Comparison of ENCODE assay signal across 13 cellular contexts in genomic region chr7:42091461-42092229, GRCh38.
DNase-seq lines count a peak whose midpoint lies in the region; ATAC-seq and TF ChIP-seq lines count a peak whose summit lies in the region.
"Had no signal": no experiment of that assay in that cellular context is flagged by ENCODE, and none has a peak within 500 bp of the region (broad histone marks: within the 10 kb centered on the region; RNA-seq: fewer than 3 reads in every experiment).

No MANE protein-coding gene starts in this region.

- H3K27ac ChIP-seq in SJSA1 = no peak overlapping the region
- no peak overlapping the region for H3K27ac ChIP-seq in iPS-18a (ENCODE audit: low read length)
- H3K27ac ChIP-seq in rectal smooth muscle tissue (ENCODE audit: low read depth, low read length) = peak overlapping the region; percentile 73
- H3K27ac ChIP-seq in gastrocnemius medialis = no peak overlapping the region
- H3K27ac ChIP-seq: BLaER1, HL-60, pancreas, uterus had no signal

- TF ChIP-seq POLR2A in gastrocnemius medialis (IDR thresholded peaks at IDR 0.05) = no peak

- H3K9me3 ChIP-seq in SJSA1 (replicated peaks) (no peaks in the 10 kb centered on the region; the same call in 1 of the 2 replicates), iPS-18a (ENCODE audit: control insufficient read depth, low read depth, low read length) (no peaks in the 10 kb centered on the region), gastrocnemius medialis (no peaks in the 10 kb centered on the region)
- H3K9me3 ChIP-seq: BLaER1, pancreas, uterus had no signal

- H3K4me3 ChIP-seq in SJSA1 (no peak overlapping the region), iPS-18a (ENCODE audit: low read length) (peak overlapping the region; percentile 32), rectal smooth muscle tissue (ENCODE audit: low read length) (no peak overlapping the region), gastrocnemius medialis (no peak overlapping the region)
- H3K4me3 ChIP-seq: BLaER1, pancreas, uterus had no signal

- H3K27me3 ChIP-seq in SJSA1 (replicated peaks) = no peaks in the 10 kb centered on the region
- H3K27me3 ChIP-seq in iPS-18a (ENCODE audit: control insufficient read depth, insufficient read depth, low read length) = peaks cover 91% of the 10 kb centered on the region
- no peaks in the 10 kb centered on the region for H3K27me3 ChIP-seq in rectal smooth muscle tissue (ENCODE audit: control insufficient read depth, insufficient read depth, low read length)
- H3K27me3 ChIP-seq in gastrocnemius medialis = no peaks in the 10 kb centered on the region
- H3K27me3 ChIP-seq: BLaER1, pancreas, uterus had no signal

- in situ Hi-C loops in gastrocnemius medialis (cut with MboI; ENCODE audit: low sequenced_read_pairs in 4 of 4) = no loop called here

- no peak for ATAC-seq in GM19463 (IDR thresholded peaks at IDR 0.05; ENCODE audit: unreplicated experiment)
- ATAC-seq in gastrocnemius medialis = no peak
- ATAC-seq in HG03135 (IDR thresholded peaks at IDR 0.05; ENCODE audit: unreplicated experiment) = no peak
- ATAC-seq in stimulated activated naive CD8-positive, alpha-beta T cell treated with anti-CD3 and anti-CD28 coated beads, Interleukin-15, Interleukin-2, amounts not matched to agents 100 U/mL and 50 U/mL, for 24 hours = no peak

- H3K9ac ChIP-seq in iPS-18a (ENCODE audit: low read length) = peak overlapping the region; percentile 21
- no peak overlapping the region for H3K9ac ChIP-seq in rectal smooth muscle tissue (ENCODE audit: low read length)
- H3K9ac ChIP-seq: BLaER1 had no signal

- H3K4me1 ChIP-seq in SJSA1 (replicated peaks) (peaks cover 15% of the 10 kb centered on the region), iPS-18a (ENCODE audit: control insufficient read depth, low read depth, low read length) (peaks cover 27% of the 10 kb centered on the region), rectal smooth muscle tissue (ENCODE audit: control insufficient read depth, insufficient read depth, low read length) (peaks cover 18% of the 10 kb centered on the region), gastrocnemius medialis (peaks cover 7 to 8% of the 10 kb centered on the region in 2 donors)
- H3K4me1 ChIP-seq: BLaER1, pancreas, uterus had no signal

- TF ChIP-seq CTCF in gastrocnemius medialis (IDR thresholded peaks at IDR 0.05 in 4 of 5, conservative IDR thresholded peaks at IDR 0.05 in 1 of 5) = no peak

- peak; percentile 93 for DNase-seq in H4 (ENCODE audit: low spot score)
- DNase-seq in SJSA1 (ENCODE audit: low read depth in 1 of 2, low spot score in 2 of 2) = peak; percentile 59 to 71
- no peak for DNase-seq in gastrocnemius medialis
- DNase-seq in stimulated activated naive CD8-positive, alpha-beta T cell treated with anti-CD3 and anti-CD28 coated beads, Interleukin-15, Interleukin-2, amounts not matched to agents 100 U/mL and 50 U/mL, for 24 hours = no peak
- DNase-seq: NCI-H146, uterus had no signal

- intact Hi-C loops in gastrocnemius medialis (cut with DNase I; ENCODE audit: low total_unique reads) = no loop called here

- H3K36me3 ChIP-seq in SJSA1 = no peaks in the 10 kb centered on the region
- H3K36me3 ChIP-seq in iPS-18a (ENCODE audit: control insufficient read depth, low read depth, low read length) = no peaks in the 10 kb centered on the region
- no peaks in the 10 kb centered on the region for H3K36me3 ChIP-seq in rectal smooth muscle tissue (ENCODE audit: control insufficient read depth, insufficient read depth, low read length)
- no peaks in the 10 kb centered on the region for H3K36me3 ChIP-seq in gastrocnemius medialis
- H3K36me3 ChIP-seq: pancreas, uterus had no signal

Comparison
In these comparisons a context has a peak if more than half of its experiments do, and no peak if none do; other contexts are left out.
1. DNase-seq: peak in H4 (single experiment) and SJSA1 (2 of 2); none in gastrocnemius medialis (0 of 2) and stimulated activated naive CD8-positive, alpha-beta T cell treated with anti-CD3 and anti-CD28 coated beads, Interleukin-15, Interleukin-2, amounts not matched to agents 100 U/mL and 50 U/mL, for 24 hours (single experiment).